ENCODE assay signal across 1 cellular context in the genomic region with DNA sequence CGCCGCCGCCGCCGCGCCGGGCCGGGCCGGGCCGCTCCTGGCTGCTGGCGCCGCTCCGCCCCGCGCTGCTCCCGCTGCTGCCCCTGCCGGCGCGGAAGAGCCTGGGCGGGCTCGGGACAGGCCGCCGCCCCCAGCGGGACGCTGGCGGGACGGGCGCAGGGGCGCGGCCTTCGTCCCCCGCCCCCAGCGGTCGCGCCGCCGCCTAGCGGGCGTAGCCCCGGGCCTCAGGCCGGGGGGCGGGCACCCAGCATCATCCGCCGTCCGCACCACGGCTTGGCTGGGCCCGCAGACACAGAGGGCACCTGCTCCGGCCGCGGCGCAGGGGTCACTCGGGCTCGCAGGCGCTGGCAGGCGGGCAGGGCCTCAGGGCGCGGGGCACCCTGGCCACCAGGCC.
TF ChIP-seq lines count a peak whose summit lies in the region.

A gene (minus strand): TSS at position 107 of the 394 bp plus-strand sequence. CDS start 218 bp downstream, outside the sequence.

TF ChIP-seq in K562, 482 proteins besides CTCF, POLR2A, EP300 and RAD21 (continued from another document):
- TF ChIP-seq, protein P1, sequence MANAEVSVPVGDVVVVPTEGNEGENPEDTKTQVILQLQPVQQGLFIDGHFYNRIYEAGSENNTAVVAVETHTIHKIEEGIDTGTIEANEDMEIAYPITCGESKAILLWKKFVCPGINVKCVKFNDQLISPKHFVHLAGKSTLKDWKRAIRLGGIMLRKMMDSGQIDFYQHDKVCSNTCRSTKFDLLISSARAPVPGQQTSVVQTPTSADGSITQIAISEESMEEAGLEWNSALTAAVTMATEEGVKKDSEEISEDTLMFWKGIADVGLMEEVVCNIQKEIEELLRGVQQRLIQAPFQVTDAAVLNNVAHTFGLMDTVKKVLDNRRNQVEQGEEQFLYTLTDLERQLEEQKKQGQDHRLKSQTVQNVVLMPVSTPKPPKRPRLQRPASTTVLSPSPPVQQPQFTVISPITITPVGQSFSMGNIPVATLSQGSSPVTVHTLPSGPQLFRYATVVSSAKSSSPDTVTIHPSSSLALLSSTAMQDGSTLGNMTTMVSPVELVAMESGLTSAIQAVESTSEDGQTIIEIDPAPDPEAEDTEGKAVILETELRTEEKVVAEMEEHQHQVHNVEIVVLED (CRISPR knock-in tag; IDR thresholded peaks at IDR 0.05), result peak; percentile 73
- TF ChIP-seq RFX5 (IDR thresholded peaks at IDR 0.05; ENCODE audit: low read depth, low read length) (no peak), ZNF75A (CRISPR knock-in tag; IDR thresholded peaks at IDR 0.05) (no peak), FOXJ2 (tag; IDR thresholded peaks at IDR 0.05) (no peak), STAT5A (IDR thresholded peaks at IDR 0.05; ENCODE audit: borderline replicate concordance, low read length) (no peak), ZNF551 (CRISPR knock-in tag; IDR thresholded peaks at IDR 0.05) (no peak), CEBPG (CRISPR knock-in tag; IDR thresholded peaks at IDR 0.05) (no peak), CEBPG (tag; conservative IDR thresholded peaks at IDR 0.05 in 1 of 2, IDR thresholded peaks at IDR 0.05 in 1 of 2) (no peak), POLR2AphosphoS2 (IDR thresholded peaks at IDR 0.05; ENCODE audit: low read length) (no peak)
- TF ChIP-seq, protein P2, sequence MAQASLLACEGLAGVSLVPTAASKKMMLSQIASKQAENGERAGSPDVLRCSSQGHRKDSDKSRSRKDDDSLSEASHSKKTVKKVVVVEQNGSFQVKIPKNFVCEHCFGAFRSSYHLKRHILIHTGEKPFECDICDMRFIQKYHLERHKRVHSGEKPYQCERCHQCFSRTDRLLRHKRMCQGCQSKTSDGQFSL (CRISPR knock-in tag; IDR thresholded peaks at IDR 0.05), result peak; percentile 92
- TF ChIP-seq, protein P2 (tag; IDR thresholded peaks at IDR 0.05), result no peak
- TF ChIP-seq, protein P3, sequence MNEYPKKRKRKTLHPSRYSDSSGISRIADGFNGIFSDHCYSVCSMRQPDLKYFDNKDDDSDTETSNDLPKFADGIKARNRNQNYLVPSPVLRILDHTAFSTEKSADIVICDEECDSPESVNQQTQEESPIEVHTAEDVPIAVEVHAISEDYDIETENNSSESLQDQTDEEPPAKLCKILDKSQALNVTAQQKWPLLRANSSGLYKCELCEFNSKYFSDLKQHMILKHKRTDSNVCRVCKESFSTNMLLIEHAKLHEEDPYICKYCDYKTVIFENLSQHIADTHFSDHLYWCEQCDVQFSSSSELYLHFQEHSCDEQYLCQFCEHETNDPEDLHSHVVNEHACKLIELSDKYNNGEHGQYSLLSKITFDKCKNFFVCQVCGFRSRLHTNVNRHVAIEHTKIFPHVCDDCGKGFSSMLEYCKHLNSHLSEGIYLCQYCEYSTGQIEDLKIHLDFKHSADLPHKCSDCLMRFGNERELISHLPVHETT (CRISPR knock-in tag; conservative IDR thresholded peaks at IDR 0.05 in 1 of 2, IDR thresholded peaks at IDR 0.05 in 1 of 2), result peak in 1 of 2 experiments; percentile 96; a peak in 2 of 4 replicates
- TF ChIP-seq, protein P4, sequence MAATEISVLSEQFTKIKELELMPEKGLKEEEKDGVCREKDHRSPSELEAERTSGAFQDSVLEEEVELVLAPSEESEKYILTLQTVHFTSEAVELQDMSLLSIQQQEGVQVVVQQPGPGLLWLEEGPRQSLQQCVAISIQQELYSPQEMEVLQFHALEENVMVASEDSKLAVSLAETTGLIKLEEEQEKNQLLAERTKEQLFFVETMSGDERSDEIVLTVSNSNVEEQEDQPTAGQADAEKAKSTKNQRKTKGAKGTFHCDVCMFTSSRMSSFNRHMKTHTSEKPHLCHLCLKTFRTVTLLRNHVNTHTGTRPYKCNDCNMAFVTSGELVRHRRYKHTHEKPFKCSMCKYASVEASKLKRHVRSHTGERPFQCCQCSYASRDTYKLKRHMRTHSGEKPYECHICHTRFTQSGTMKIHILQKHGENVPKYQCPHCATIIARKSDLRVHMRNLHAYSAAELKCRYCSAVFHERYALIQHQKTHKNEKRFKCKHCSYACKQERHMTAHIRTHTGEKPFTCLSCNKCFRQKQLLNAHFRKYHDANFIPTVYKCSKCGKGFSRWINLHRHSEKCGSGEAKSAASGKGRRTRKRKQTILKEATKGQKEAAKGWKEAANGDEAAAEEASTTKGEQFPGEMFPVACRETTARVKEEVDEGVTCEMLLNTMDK (IDR thresholded peaks at IDR 0.05; ENCODE audit: borderline replicate concordance, insufficient read depth, low read depth, low read length, poor library complexity, severe bottlenecking), result peak; percentile 88
- TF ChIP-seq, protein P5, sequence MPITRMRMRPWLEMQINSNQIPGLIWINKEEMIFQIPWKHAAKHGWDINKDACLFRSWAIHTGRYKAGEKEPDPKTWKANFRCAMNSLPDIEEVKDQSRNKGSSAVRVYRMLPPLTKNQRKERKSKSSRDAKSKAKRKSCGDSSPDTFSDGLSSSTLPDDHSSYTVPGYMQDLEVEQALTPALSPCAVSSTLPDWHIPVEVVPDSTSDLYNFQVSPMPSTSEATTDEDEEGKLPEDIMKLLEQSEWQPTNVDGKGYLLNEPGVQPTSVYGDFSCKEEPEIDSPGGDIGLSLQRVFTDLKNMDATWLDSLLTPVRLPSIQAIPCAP (CRISPR knock-in tag; IDR thresholded peaks at IDR 0.05; ENCODE audit: borderline replicate concordance), result no peak
- TF ChIP-seq, protein P6, sequence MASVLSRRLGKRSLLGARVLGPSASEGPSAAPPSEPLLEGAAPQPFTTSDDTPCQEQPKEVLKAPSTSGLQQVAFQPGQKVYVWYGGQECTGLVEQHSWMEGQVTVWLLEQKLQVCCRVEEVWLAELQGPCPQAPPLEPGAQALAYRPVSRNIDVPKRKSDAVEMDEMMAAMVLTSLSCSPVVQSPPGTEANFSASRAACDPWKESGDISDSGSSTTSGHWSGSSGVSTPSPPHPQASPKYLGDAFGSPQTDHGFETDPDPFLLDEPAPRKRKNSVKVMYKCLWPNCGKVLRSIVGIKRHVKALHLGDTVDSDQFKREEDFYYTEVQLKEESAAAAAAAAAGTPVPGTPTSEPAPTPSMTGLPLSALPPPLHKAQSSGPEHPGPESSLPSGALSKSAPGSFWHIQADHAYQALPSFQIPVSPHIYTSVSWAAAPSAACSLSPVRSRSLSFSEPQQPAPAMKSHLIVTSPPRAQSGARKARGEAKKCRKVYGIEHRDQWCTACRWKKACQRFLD (CRISPR knock-in tag; IDR thresholded peaks at IDR 0.05), result peak; percentile 38; the same call in 1 of the 2 replicates
- TF ChIP-seq, protein P7, sequence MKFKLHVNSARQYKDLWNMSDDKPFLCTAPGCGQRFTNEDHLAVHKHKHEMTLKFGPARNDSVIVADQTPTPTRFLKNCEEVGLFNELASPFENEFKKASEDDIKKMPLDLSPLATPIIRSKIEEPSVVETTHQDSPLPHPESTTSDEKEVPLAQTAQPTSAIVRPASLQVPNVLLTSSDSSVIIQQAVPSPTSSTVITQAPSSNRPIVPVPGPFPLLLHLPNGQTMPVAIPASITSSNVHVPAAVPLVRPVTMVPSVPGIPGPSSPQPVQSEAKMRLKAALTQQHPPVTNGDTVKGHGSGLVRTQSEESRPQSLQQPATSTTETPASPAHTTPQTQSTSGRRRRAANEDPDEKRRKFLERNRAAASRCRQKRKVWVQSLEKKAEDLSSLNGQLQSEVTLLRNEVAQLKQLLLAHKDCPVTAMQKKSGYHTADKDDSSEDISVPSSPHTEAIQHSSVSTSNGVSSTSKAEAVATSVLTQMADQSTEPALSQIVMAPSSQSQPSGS (CRISPR knock-in tag; IDR thresholded peaks at IDR 0.05), result no peak
- TF ChIP-seq, protein P8, sequence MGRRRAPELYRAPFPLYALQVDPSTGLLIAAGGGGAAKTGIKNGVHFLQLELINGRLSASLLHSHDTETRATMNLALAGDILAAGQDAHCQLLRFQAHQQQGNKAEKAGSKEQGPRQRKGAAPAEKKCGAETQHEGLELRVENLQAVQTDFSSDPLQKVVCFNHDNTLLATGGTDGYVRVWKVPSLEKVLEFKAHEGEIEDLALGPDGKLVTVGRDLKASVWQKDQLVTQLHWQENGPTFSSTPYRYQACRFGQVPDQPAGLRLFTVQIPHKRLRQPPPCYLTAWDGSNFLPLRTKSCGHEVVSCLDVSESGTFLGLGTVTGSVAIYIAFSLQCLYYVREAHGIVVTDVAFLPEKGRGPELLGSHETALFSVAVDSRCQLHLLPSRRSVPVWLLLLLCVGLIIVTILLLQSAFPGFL (CRISPR knock-in tag; IDR thresholded peaks at IDR 0.05), result no peak
